Comparison of ENCODE assay signal across 8 cellular contexts in the genomic region with DNA sequence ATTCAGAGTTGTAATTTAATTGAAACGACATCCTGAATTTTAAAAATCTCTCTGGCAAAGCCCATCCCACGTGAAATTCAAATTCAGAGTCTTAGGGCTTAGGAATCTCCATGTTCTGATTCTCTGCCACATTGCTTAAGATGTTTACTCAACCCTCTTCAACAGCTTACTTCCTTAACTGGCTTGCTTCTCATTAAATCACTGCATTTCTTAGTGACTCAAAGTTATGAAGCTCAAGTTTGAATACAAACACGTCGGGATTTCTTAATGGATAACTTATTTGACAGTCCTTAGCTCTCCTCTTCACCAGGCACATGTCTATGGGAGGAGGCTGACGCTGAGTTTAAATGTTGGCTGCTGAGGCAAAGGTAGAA.
A peak's percentile ranks its signal among the peaks of the same experiment; 100 is the strongest.
DNase-seq lines count a peak whose midpoint lies in the region; ATAC-seq, FAIRE-seq and TF ChIP-seq lines count a peak whose summit lies in the region.

No MANE protein-coding gene starts in this region.

- H3K36me3 ChIP-seq in adrenal gland (replicated peaks in 1 of 2) (no peaks in the 10 kb centered on the region), kidney (ENCODE audit: control insufficient read depth in 1 of 2, insufficient read depth in 2 of 2, low read length in 2 of 2) (no peaks in the 10 kb centered on the region)

- no peak for ATAC-seq in HG02759 (IDR thresholded peaks at IDR 0.05; ENCODE audit: unreplicated experiment)

- DNase-seq in NOMO-1 (lab: John Stamatoyannopoulos, UW; ENCODE audit: unreplicated experiment in 2 of 2): peak; percentile 24 to 67
- no peak for DNase-seq in NOMO-1 treated with dmso at 0.1 percent for 144 hours (lab: John Stamatoyannopoulos, UW; ENCODE audit: unreplicated experiment)
- DNase-seq in adrenal gland: no peak
- DNase-seq in kidney: no peak
- no peak for DNase-seq in substantia nigra (lab: John Stamatoyannopoulos, UW)
- DNase-seq in HUDEP-2 (lab: John Stamatoyannopoulos, UW; ENCODE audit: unreplicated experiment in 76 of 76): no peak
- DNase-seq in stimulated activated CD4-positive, alpha-beta T cell treated with anti-CD3 and anti-CD28 coated beads, Interleukin-4, amount 100 ng/mL, for 24 hours: no peak

- intact Hi-C loops in adrenal gland (cut with DNase I): no loop called here
- intact Hi-C loops in kidney (cut with DNase I): no loop called here

- no peaks in the 10 kb centered on the region for H3K27me3 ChIP-seq in adrenal gland

- 45 to 50% (median 47%) methylated on average over 5 of the region's 5 CpGs for WGBS in adrenal gland, 4 donors

- FAIRE-seq in kidney (lab: Jason Lieb, UNC): peak; percentile 46

- peak overlapping the region in 1 of 2 donors; percentile 63 for H3K9ac ChIP-seq in kidney (ENCODE audit: low read length in 2 of 2)

- H3K4me1 ChIP-seq in adrenal gland (replicated peaks in 1 of 2) (peaks cover 8 to 25% of the 10 kb centered on the region in 2 donors), kidney (ENCODE audit: control insufficient read depth in 1 of 2, insufficient read depth in 1 of 2, low read depth in 1 of 2, low read length in 2 of 2) (peaks cover 15 to 21% of the 10 kb centered on the region in 2 donors)

- no peaks in the 10 kb centered on the region for H3K9me3 ChIP-seq in adrenal gland (replicated peaks in 1 of 3)
- H3K9me3 ChIP-seq in kidney (ENCODE audit: control insufficient read depth in 1 of 2, low read length in 2 of 2): no peaks in the 10 kb centered on the region

- TF ChIP-seq CTCF in adrenal gland (IDR thresholded peaks at IDR 0.05) (no peak), kidney (IDR thresholded peaks at IDR 0.05; ENCODE audit: borderline replicate concordance, extremely low read depth, insufficient read depth) (no peak)

- H3K27ac ChIP-seq in adrenal gland: peak overlapping the region in 4 of 5 donors; percentile 12 to 69 (median 66)
- H3K27ac ChIP-seq in kidney (ENCODE audit: low read depth in 2 of 2, low read length in 2 of 2): peak overlapping the region; percentile 79 to 80
- H3K27ac ChIP-seq in substantia nigra (ENCODE audit: low read depth, low read length, poor library complexity, severe bottlenecking): peak overlapping the region; percentile 97

- H3K4me3 ChIP-seq in adrenal gland: peak overlapping the region in 1 of 4 donors; percentile 9
- H3K4me3 ChIP-seq in kidney (ENCODE audit: low read length in 2 of 2): peak overlapping the region; percentile 57 to 58

- no peak for TF ChIP-seq POLR2A in adrenal gland (IDR thresholded peaks at IDR 0.05)

Comparison
In these comparisons a context has a peak if more than half of its experiments do, and no peak if none do; other contexts are left out.
1. DNase-seq: peak in NOMO-1 (2 of 2); none in NOMO-1 treated with dmso at 0.1 percent for 144 hours (single experiment), adrenal gland (0 of 7), kidney (single experiment), substantia nigra (0 of 49), HUDEP-2 (0 of 76) and stimulated activated CD4-positive, alpha-beta T cell treated with anti-CD3 and anti-CD28 coated beads, Interleukin-4, amount 100 ng/mL, for 24 hours (single experiment).
2. Peak in every context shown above with its lines, with median percentiles within 50 percentile points of each other: H3K27ac ChIP-seq.